ENCODE assay signal across 14 cellular contexts in genomic region chr4:47930971-47931804, GRCh38. TPM values are rescaled to one million over a fixed set of nuclear protein-coding genes. Genes with fewer than 3 reads are reported as not detected.
DNase-seq lines count a peak whose midpoint lies in the region; ATAC-seq and TF ChIP-seq lines count a peak whose summit lies in the region.
"Had no signal": no experiment of that assay in that cellular context is flagged by ENCODE, and none has a peak within 500 bp of the region (broad histone marks: within the 10 kb centered on the region; RNA-seq: fewer than 3 reads in every experiment).

No MANE protein-coding gene starts in this region.

- no peak for ATAC-seq in activated CD8-positive, alpha-beta T cell treated with anti-CD3 and anti-CD28 coated beads for 36 hours

- TF ChIP-seq EP300 in suprapubic skin (IDR thresholded peaks at IDR 0.05): no peak

- no peak overlapping the region for H3K27ac Mint-ChIP-seq in activated CD8-positive, alpha-beta T cell treated with anti-CD3 and anti-CD28 coated beads for 36 hours
- H3K27ac Mint-ChIP-seq: CD4-positive, CD25-positive, alpha-beta regulatory T cell had no signal

- no peak overlapping the region for H3K27ac ChIP-seq in liver (ENCODE audit: low read depth in 1 of 2, low read length in 2 of 2)
- H3K27ac ChIP-seq in suprapubic skin: no peak overlapping the region
- H3K27ac ChIP-seq: stomach had no signal

- intact Hi-C loops in activated CD8-positive, alpha-beta T cell treated with anti-CD3 and anti-CD28 coated beads for 36 hours (cut with micrococcal nuclease): loop anchor here (5.0 kb wide), 1 partner anchor 244 kb away; no protein-coding TSS in a partner anchor

- H3K4me1 ChIP-seq in BE2C: peaks cover 21% of the 10 kb centered on the region
- H3K4me1 ChIP-seq in liver (ENCODE audit: control insufficient read depth in 4 of 4, insufficient read depth in 4 of 4, low read length in 3 of 4): peaks cover 0 to 13% (median 8%) of the 10 kb centered on the region in 4 donors
- peaks cover 9% of the 10 kb centered on the region for H3K4me1 ChIP-seq in suprapubic skin

- DNase-seq in BE2C: peak; percentile 31
- DNase-seq in LHCN-M2 (ENCODE audit: low read depth): peak; percentile 84
- peak; percentile 12 for DNase-seq in cerebellar cortex (ENCODE audit: low spot score)
- no peak for DNase-seq in activated CD8-positive, alpha-beta T cell treated with anti-CD3 and anti-CD28 coated beads for 36 hours
- DNase-seq in suprapubic skin (ENCODE audit: low spot score in 2 of 2): no peak
- DNase-seq in HuH-7.5 (ENCODE audit: low spot score): no peak
- DNase-seq in SKM-1 treated with dmso at 0.1 percent for 144 hours (lab: John Stamatoyannopoulos, UW; ENCODE audit: unreplicated experiment): no peak
- DNase-seq: amygdala; CD4-positive, CD25-positive, alpha-beta regulatory T cell; MV-4-11; NCI-H510A treated with DMSO at 0.1 percent for 48 hours; stimulated activated CD4-positive, alpha-beta T cell treated with anti-CD3 and anti-CD28 coated beads, Interleukin-4, amount 100 ng/mL, for 4 hours; stomach had no signal

- CTCF ChIA-PET in activated CD8-positive, alpha-beta T cell treated with anti-CD3 and anti-CD28 coated beads for 36 hours (lab: Charles Lee): interaction anchor here (1.0 to 3.0 kb wide), 5 partner anchors 27 to 262 kb away, joined by 3 to 17 read pairs (median 4); no protein-coding TSS in a partner anchor

- H3K4me3 ChIP-seq in BE2C (ENCODE audit: low read depth, low read length) (no peak overlapping the region), liver (ENCODE audit: low read depth in 1 of 3, low read length in 3 of 3) (no peak overlapping the region), suprapubic skin (no peak overlapping the region)
- H3K4me3 ChIP-seq: stomach had no signal

- no peaks in the 10 kb centered on the region; the same call in 1 of the 2 replicates for H3K9me3 ChIP-seq in BE2C
- H3K9me3 ChIP-seq in liver (ENCODE audit: control insufficient read depth in 4 of 4, low read length in 3 of 4): no peaks in the 10 kb centered on the region
- no peaks in the 10 kb centered on the region for H3K9me3 ChIP-seq in suprapubic skin
- H3K9me3 ChIP-seq: stomach had no signal

- H3K36me3 Mint-ChIP-seq in activated CD8-positive, alpha-beta T cell treated with anti-CD3 and anti-CD28 coated beads for 36 hours (ENCODE audit: low read depth): no peaks in the 10 kb centered on the region
- H3K36me3 Mint-ChIP-seq: CD4-positive, CD25-positive, alpha-beta regulatory T cell had no signal

- H3K9ac ChIP-seq in liver (ENCODE audit: low read depth in 1 of 2, low read length in 2 of 2): no peak overlapping the region

- H3K4me3 Mint-ChIP-seq in activated CD8-positive, alpha-beta T cell treated with anti-CD3 and anti-CD28 coated beads for 36 hours: no peak overlapping the region
- H3K4me3 Mint-ChIP-seq: CD4-positive, CD25-positive, alpha-beta regulatory T cell had no signal

- WGBS in liver: 53% methylated on average over 2 of the region's 2 CpGs
- WGBS in suprapubic skin: 30% methylated on average over 2 of the region's 2 CpGs

- H3K27me3 ChIP-seq in BE2C: no peaks in the 10 kb centered on the region
- no peaks in the 10 kb centered on the region for H3K27me3 ChIP-seq in liver (ENCODE audit: control insufficient read depth in 4 of 4, insufficient read depth in 4 of 4, low read length in 3 of 4)
- no peaks in the 10 kb centered on the region for H3K27me3 ChIP-seq in suprapubic skin
- H3K27me3 ChIP-seq: stomach had no signal

- H3K36me3 ChIP-seq in BE2C: no peaks in the 10 kb centered on the region
- H3K36me3 ChIP-seq in liver (ENCODE audit: control insufficient read depth in 4 of 4, insufficient read depth in 3 of 4, low read depth in 1 of 4, low read length in 3 of 4): no peaks in the 10 kb centered on the region
- no peaks in the 10 kb centered on the region for H3K36me3 ChIP-seq in suprapubic skin
- H3K36me3 ChIP-seq: stomach had no signal

- peaks cover 12% of the 10 kb centered on the region for H3K4me1 Mint-ChIP-seq in activated CD8-positive, alpha-beta T cell treated with anti-CD3 and anti-CD28 coated beads for 36 hours (ENCODE audit: low read depth)

- no peak for TF ChIP-seq RAD21 in liver (IDR thresholded peaks at IDR 0.05)

- no peak for TF ChIP-seq POLR2A in suprapubic skin (IDR thresholded peaks at IDR 0.05)

- no peaks in the 10 kb centered on the region for H3K9me3 Mint-ChIP-seq in activated CD8-positive, alpha-beta T cell treated with anti-CD3 and anti-CD28 coated beads for 36 hours
- H3K9me3 Mint-ChIP-seq: CD4-positive, CD25-positive, alpha-beta regulatory T cell had no signal

- TF ChIP-seq CTCF in BE2C (IDR thresholded peaks at IDR 0.05; ENCODE audit: low read depth, low read length) (no peak), liver (IDR thresholded peaks at IDR 0.05; ENCODE audit: low read depth, low read length, missing input control) (no peak), suprapubic skin (IDR thresholded peaks at IDR 0.05) (no peak)
- no peak for TF ChIP-seq CTCF in activated CD8-positive, alpha-beta T cell treated with anti-CD3 and anti-CD28 coated beads for 36 hours (IDR thresholded peaks at IDR 0.05)

- POLR2A ChIA-PET in activated CD8-positive, alpha-beta T cell treated with anti-CD3 and anti-CD28 coated beads for 36 hours (lab: Charles Lee): interaction anchor here (0.7 kb wide), 1 partner anchor 285 kb away, joined by 3 read pairs; no protein-coding TSS in a partner anchor

- peaks cover 6% of the 10 kb centered on the region for H3K27me3 Mint-ChIP-seq in activated CD8-positive, alpha-beta T cell treated with anti-CD3 and anti-CD28 coated beads for 36 hours

TF ChIP-seq in liver, 16 proteins besides CTCF, POLR2A, EP300 and RAD21 (continues in another document):
- TF ChIP-seq NR2F2 (IDR thresholded peaks at IDR 0.05): peak; percentile 20
- peak; percentile 99 for TF ChIP-seq HNF4A (conservative IDR thresholded peaks at IDR 0.05)
- peak; percentile 64 for TF ChIP-seq SP1 (IDR thresholded peaks at IDR 0.05)
- peak in 1 of 2 donors; percentile 41 for TF ChIP-seq JUND (IDR thresholded peaks at IDR 0.05)
- no peak for TF ChIP-seq YY1 (IDR thresholded peaks at IDR 0.05)
- no peak for TF ChIP-seq ATF3 (IDR thresholded peaks at IDR 0.05)
- TF ChIP-seq REST (IDR thresholded peaks at IDR 0.05): no peak
- TF ChIP-seq FOXA1 (IDR thresholded peaks at IDR 0.05): no peak
- no peak for TF ChIP-seq GABPA (IDR thresholded peaks at IDR 0.05 in 1 of 2, conservative IDR thresholded peaks at IDR 0.05 in 1 of 2)
- peak; percentile 86 for TF ChIP-seq HNF4G (IDR thresholded peaks at IDR 0.05)
- no peak for TF ChIP-seq TAF1 (conservative IDR thresholded peaks at IDR 0.05)
- TF ChIP-seq EGR1 (IDR thresholded peaks at IDR 0.05; ENCODE audit: low read depth in 2 of 2): no peak
- TF ChIP-seq ZBTB33 (IDR thresholded peaks at IDR 0.05): no peak
- TF ChIP-seq FOXA2 (IDR thresholded peaks at IDR 0.05): no peak
- TF ChIP-seq RXRA (IDR thresholded peaks at IDR 0.05): peak; percentile 40 to 68

RNA-seq across cellular contexts. Expression of gene NFXL1, which starts 16.8 kb away (rescaled TPM):
- polyA plus RNA-seq in BE2C (2012; ENCODE audit: insufficient read depth, insufficient read length, low read depth): 7.9 TPM
- 8.1 TPM in 2 replicates for total RNA-seq in LHCN-M2 (2014; rRNA removed)
- polyA plus RNA-seq in LHCN-M2 (2012): 2.9 TPM
- total RNA-seq in liver: 1 to 10 TPM; 5.5 to 9.9 TPM
- polyA plus RNA-seq in liver: 1 to 10 TPM; 3.9 to 5.4 TPM
- 10 to 100 TPM; 14.0 to 14.5 TPM for total RNA-seq in activated CD8-positive, alpha-beta T cell treated with anti-CD3 and anti-CD28 coated beads for 36 hours
- total RNA-seq in suprapubic skin: 10 to 100 TPM; 10.8 to 21.6 (median 16.3) TPM

Comparison
In these comparisons a context has a peak if more than half of its experiments do, and no peak if none do; other contexts are left out.
1. DNase-seq: peak in BE2C (single experiment), LHCN-M2 (single experiment) and cerebellar cortex (single experiment); none in activated CD8-positive, alpha-beta T cell treated with anti-CD3 and anti-CD28 coated beads for 36 hours (single experiment), suprapubic skin (0 of 2), HuH-7.5 (single experiment) and SKM-1 treated with dmso at 0.1 percent for 144 hours (single experiment).